In the genomic region with DNA sequence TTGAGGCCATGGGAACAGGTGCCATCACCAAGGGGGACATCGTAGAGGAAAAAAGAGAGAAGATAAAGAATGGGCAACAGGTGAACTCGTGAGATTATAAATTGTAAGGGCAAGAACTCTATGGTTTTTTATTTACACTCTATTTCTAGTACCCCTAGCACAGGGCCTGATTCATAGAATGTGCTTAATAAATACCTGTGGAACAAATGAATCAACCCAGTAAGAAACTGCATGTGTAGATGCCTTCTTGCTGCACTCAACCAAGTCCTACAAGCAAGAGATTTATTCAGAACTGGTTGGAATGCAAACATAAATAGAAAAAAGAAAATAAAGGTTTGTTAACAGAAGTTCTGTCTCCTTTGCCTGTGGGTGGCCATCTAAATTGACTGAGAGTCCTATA, we compare ENCODE assay signal across 15 cellular contexts. TPM values are rescaled to one million over a fixed set of nuclear protein-coding genes. Genes with fewer than 3 reads are reported as not detected.
DNase-seq lines count a peak whose midpoint lies in the region; ATAC-seq and TF ChIP-seq lines count a peak whose summit lies in the region.
"Had no signal": no experiment of that assay in that cellular context is flagged by ENCODE, and none has a peak within 500 bp of the region (broad histone marks: within the 10 kb centered on the region; RNA-seq: fewer than 3 reads in every experiment).

No MANE protein-coding gene starts in this region.

- CTCF ChIA-PET in mammary epithelial cell (lab: Charles Lee; ENCODE audit: low non-redundant PET), result no interaction called here

- intact Hi-C loops in activated CD4-positive, alpha-beta T cell treated with anti-CD3 and anti-CD28 coated beads, Interleukin-2, amount 10 ng/mL, durations not matched to agents 24 days and 14 days (cut with micrococcal nuclease), result loop anchor here (2.0 to 5.0 kb wide), 3 partner anchors 31 to 117 kb away; a partner anchor contains a TSS
- intact Hi-C loops in mammary epithelial cell (cut with micrococcal nuclease) (no loop called here), heart left ventricle (cut with DNase I) (no loop called here)

- H3K9me3 ChIP-seq in HUES48 (ENCODE audit: control insufficient read depth, insufficient read depth, low read length), result no peaks in the 10 kb centered on the region
- H3K9me3 ChIP-seq in mammary epithelial cell (replicated peaks; ENCODE audit: insufficient read depth, low read length), result no peaks in the 10 kb centered on the region
- H3K9me3 ChIP-seq in heart left ventricle, result no peaks in the 10 kb centered on the region
- H3K9me3 ChIP-seq: right lobe of liver, SJSA1, vagina had no signal

- peaks cover 2% of the 10 kb centered on the region for H4K20me1 ChIP-seq in mammary epithelial cell (ENCODE audit: insufficient read depth, low read length)

- H3K9me3 Mint-ChIP-seq in activated CD4-positive, alpha-beta T cell treated with anti-CD3 and anti-CD28 coated beads, Interleukin-2, amount 10 ng/mL, durations not matched to agents 24 days and 14 days, result no peaks in the 10 kb centered on the region

- H3K79me2 ChIP-seq in mammary epithelial cell (ENCODE audit: insufficient read depth, low read length), result no peaks in the 10 kb centered on the region

- H3K27ac ChIP-seq in HUES48 (ENCODE audit: low read depth, low read length) (peak overlapping the region; percentile 45), mammary epithelial cell (ENCODE audit: insufficient read depth, low read depth, low read length) (no peak overlapping the region), heart left ventricle (no peak overlapping the region)
- H3K27ac ChIP-seq: C4-2B, right lobe of liver, SJSA1, vagina had no signal

- TF ChIP-seq CTCF in mammary epithelial cell (conservative IDR thresholded peaks at IDR 0.05 in 1 of 2, IDR thresholded peaks at IDR 0.05 in 1 of 2; ENCODE audit: extremely low read depth in 1 of 2, insufficient read depth in 1 of 2, low read depth in 1 of 2, low read length in 2 of 2), result no peak
- no peak for TF ChIP-seq CTCF in heart left ventricle (IDR thresholded peaks at IDR 0.05)

- in situ Hi-C loops in mammary epithelial cell (cut with MboI; ENCODE audit: low sequenced_read_pairs in 2 of 2), result no loop called here

- peaks cover 42% of the 10 kb centered on the region for H3K4me1 Mint-ChIP-seq in activated CD4-positive, alpha-beta T cell treated with anti-CD3 and anti-CD28 coated beads, Interleukin-2, amount 10 ng/mL, durations not matched to agents 24 days and 14 days

- peak overlapping the region; percentile 28 for H3K4me3 Mint-ChIP-seq in activated CD4-positive, alpha-beta T cell treated with anti-CD3 and anti-CD28 coated beads, Interleukin-2, amount 10 ng/mL, durations not matched to agents 24 days and 14 days

- no peaks in the 10 kb centered on the region for H3K27me3 Mint-ChIP-seq in activated CD4-positive, alpha-beta T cell treated with anti-CD3 and anti-CD28 coated beads, Interleukin-2, amount 10 ng/mL, durations not matched to agents 24 days and 14 days

- WGBS in mammary epithelial cell (ENCODE audit: low coverage, missing lambda C conversion rate), result 92% methylated on average over 2 of the region's 2 CpGs
- 89 to 92% (median 91%) methylated on average over 2 of the region's 2 CpGs for WGBS in heart left ventricle, 4 donors

- peaks cover 26% of the 10 kb centered on the region for H3K4me1 ChIP-seq in HUES48 (ENCODE audit: control insufficient read depth, insufficient read depth, low read length)
- H3K4me1 ChIP-seq in mammary epithelial cell (ENCODE audit: insufficient read depth, low read length), result peaks cover 20% of the 10 kb centered on the region
- peaks cover 0 to 7% (median 0%) of the 10 kb centered on the region in 12 donors for H3K4me1 ChIP-seq in heart left ventricle
- H3K4me1 ChIP-seq: right lobe of liver, vagina had no signal

- DNase-seq in activated CD4-positive, alpha-beta T cell treated with anti-CD3 and anti-CD28 coated beads, Interleukin-2, amount 10 ng/mL, durations not matched to agents 24 days and 14 days, result no peak
- no peak for DNase-seq in activated CD4-positive, alpha-beta T cell treated with anti-CD3 and anti-CD28 coated beads, Interleukin-2, amount 50 U/mL, for 48 hours
- peak; percentile 35 for DNase-seq in mammary epithelial cell
- no peak for DNase-seq in effector CD8-positive, alpha-beta T cell (lab: John Stamatoyannopoulos, UW)
- DNase-seq in amniotic stem cell (lab: John Stamatoyannopoulos, UW), result no peak
- DNase-seq in heart left ventricle, result no peak
- DNase-seq: activated effector memory CD4-positive, alpha-beta T cell treated with Interleukin-2 at 50 U/mL for 16 hours; NCI-H2081 treated with DMSO at 0.1 percent for 48 hours; NCI-H524 treated with DMSO at 0.1 percent for 48 hours; right lobe of liver had no signal

- H3K4me2 ChIP-seq in mammary epithelial cell (ENCODE audit: insufficient read depth, low read depth, low read length), result peak overlapping the region; percentile 32

- dilution Hi-C loops in mammary epithelial cell (cut with HindIII; ENCODE audit: low sequenced_read_pairs), result no loop called here

- H3K36me3 ChIP-seq in HUES48 (ENCODE audit: control insufficient read depth, insufficient read depth, low read length) (no peaks in the 10 kb centered on the region), mammary epithelial cell (ENCODE audit: insufficient read depth, low read length) (no peaks in the 10 kb centered on the region), heart left ventricle (peaks cover 0 to 100% (median 85%) of the 10 kb centered on the region in 9 donors)

- peak; percentile 12 for ATAC-seq in GM18868 (IDR thresholded peaks at IDR 0.05; ENCODE audit: unreplicated experiment)
- ATAC-seq in heart left ventricle, result no peak

- BruUV-seq in mammary epithelial cell (replicated peaks; lab: Mats Ljungman, UMichigan), result TSS peak; percentile 14

- H3K9ac ChIP-seq in HUES48 (ENCODE audit: low read depth, low read length) (no peak overlapping the region), mammary epithelial cell (ENCODE audit: insufficient read depth, low read length) (no peak overlapping the region)

- no peak overlapping the region for H2AFZ ChIP-seq in mammary epithelial cell (ENCODE audit: low read depth, low read length)

- TF ChIP-seq POLR2A in heart left ventricle (IDR thresholded peaks at IDR 0.05), result no peak

- peaks cover 74% of the 10 kb centered on the region for H3K36me3 Mint-ChIP-seq in activated CD4-positive, alpha-beta T cell treated with anti-CD3 and anti-CD28 coated beads, Interleukin-2, amount 10 ng/mL, durations not matched to agents 24 days and 14 days (ENCODE audit: low read depth)

- H3K27ac Mint-ChIP-seq in activated CD4-positive, alpha-beta T cell treated with anti-CD3 and anti-CD28 coated beads, Interleukin-2, amount 10 ng/mL, durations not matched to agents 24 days and 14 days, result peak overlapping the region; percentile 63

- H3K27me3 ChIP-seq in HUES48 (ENCODE audit: control insufficient read depth, insufficient read depth, low read length), result no peaks in the 10 kb centered on the region
- H3K27me3 ChIP-seq in mammary epithelial cell (ENCODE audit: insufficient read depth, low read length), result peaks cover 3% of the 10 kb centered on the region
- no peaks in the 10 kb centered on the region for H3K27me3 ChIP-seq in heart left ventricle
- H3K27me3 ChIP-seq: right lobe of liver, SJSA1, vagina had no signal

- H3K4me3 ChIP-seq in HUES48 (ENCODE audit: low read depth, low read length) (no peak overlapping the region), mammary epithelial cell (replicated peaks in 1 of 3; ENCODE audit: insufficient read depth in 1 of 3, low read depth in 2 of 3, low read length in 3 of 3) (no peak overlapping the region), heart left ventricle (no peak overlapping the region)
- H3K4me3 ChIP-seq: right lobe of liver, SJSA1, vagina had no signal

RNA-seq across cellular contexts. Expression of a gene that starts 18.7 kb away (rescaled TPM):
- total RNA-seq in activated CD4-positive, alpha-beta T cell treated with anti-CD3 and anti-CD28 coated beads, Interleukin-2, amount 10 ng/mL, durations not matched to agents 24 days and 14 days, result 78.4 and 79.4 TPM in 2 replicates
- total RNA-seq in mammary epithelial cell (10 to 100 TPM; 70.0 to 95.3 TPM), heart left ventricle (100 to 1,000 TPM in 3 of 9 donors, 10 to 100 TPM in 6; 34.1 to 127 (median 72.6) TPM)
- polyA plus RNA-seq in mammary epithelial cell (44.1 TPM), heart left ventricle (10 to 100 TPM; 13.5 to 28.1 TPM)
- 67.4 TPM for polyA minus RNA-seq in mammary epithelial cell

RNA-seq across cellular contexts. Expression of a gene that starts 30.6 kb away (rescaled TPM):
- 45.7 and 47.9 TPM in 2 replicates for total RNA-seq in activated CD4-positive, alpha-beta T cell treated with anti-CD3 and anti-CD28 coated beads, Interleukin-2, amount 10 ng/mL, durations not matched to agents 24 days and 14 days
- total RNA-seq in mammary epithelial cell (10 to 100 TPM in 1 of 2 donors, 1 to 10 TPM in 1; 6.4 to 10.0 TPM), heart left ventricle (10 to 100 TPM in 8 of 9 donors, 1 to 10 TPM in 1; 8.5 to 73.0 (median 15.1) TPM)
- polyA plus RNA-seq in mammary epithelial cell (6.4 TPM), heart left ventricle (1 to 10 TPM; 8.2 to 8.8 TPM)
- polyA minus RNA-seq in mammary epithelial cell, result 0.78 TPM

RNA-seq across cellular contexts. Expression of a gene that starts 30.7 kb away (rescaled TPM):
- total RNA-seq in activated CD4-positive, alpha-beta T cell treated with anti-CD3 and anti-CD28 coated beads, Interleukin-2, amount 10 ng/mL, durations not matched to agents 24 days and 14 days, result 39.8 and 43.7 TPM in 2 replicates
- 10 to 100 TPM; 10.7 to 15.6 TPM for total RNA-seq in mammary epithelial cell
- 3.5 TPM for polyA plus RNA-seq in mammary epithelial cell
- polyA minus RNA-seq in mammary epithelial cell, result 16.1 TPM
- total RNA-seq in heart left ventricle, result 10 to 100 TPM; 10.2 to 78.2 (median 13.4) TPM
- polyA plus RNA-seq in heart left ventricle, result 1 to 10 TPM; 4.8 to 5.7 TPM

RNA-seq across cellular contexts. Expression of a gene that starts 44.0 kb away (rescaled TPM):
- 10.8 and 12.1 TPM in 2 replicates for total RNA-seq in activated CD4-positive, alpha-beta T cell treated with anti-CD3 and anti-CD28 coated beads, Interleukin-2, amount 10 ng/mL, durations not matched to agents 24 days and 14 days
- total RNA-seq in mammary epithelial cell (not detected), heart left ventricle (1 to 10 TPM in 3 of 9 donors, under 1 TPM in 6; 0.23 to 2.9 (median 0.67) TPM)
- polyA plus RNA-seq in mammary epithelial cell (0.06 TPM), heart left ventricle (1 to 10 TPM in 1 of 2 donors, under 1 TPM in 1; 0.21 to 1.1 TPM)
- not detected for polyA minus RNA-seq in mammary epithelial cell
- total RNA-seq: SJSA1 had no signal
